8 cellular contexts compared by ENCODE assay signal in genomic region chr6:68633654-68634502, GRCh38. TPM values are rescaled to one million over a fixed set of nuclear protein-coding genes. Genes with fewer than 3 reads are reported as not detected.
A peak's percentile ranks its signal among the peaks of the same experiment; 100 is the strongest.
DNase-seq lines count a peak whose midpoint lies in the region; ATAC-seq, FAIRE-seq and TF ChIP-seq lines count a peak whose summit lies in the region.

No MANE protein-coding gene starts in this region.

- no peak for FAIRE-seq in small intestine (lab: Jason Lieb, UNC)

- TF ChIP-seq CTCF in OCI-LY3 (IDR thresholded peaks at IDR 0.05; ENCODE audit: low read depth, low read length), result no peak
- no peak for TF ChIP-seq CTCF in endothelial cell (IDR thresholded peaks at IDR 0.05; ENCODE audit: unreplicated experiment)

- ATAC-seq in left colon (no peak), GM18505 (IDR thresholded peaks at IDR 0.05; ENCODE audit: unreplicated experiment) (no peak)

- H3K4me3 ChIP-seq in OCI-LY3 (ENCODE audit: low read length) (peak overlapping the region; percentile 88), trophoblast cell (ENCODE audit: low read depth, low read length) (no peak overlapping the region), small intestine (ENCODE audit: low read depth in 1 of 2, low read length in 2 of 2) (peak overlapping the region in 1 of 2 donors; percentile 52)

- H3K9me3 Mint-ChIP-seq in endothelial cell (ENCODE audit: unreplicated experiment), result no peaks in the 10 kb centered on the region

- WGBS in trophoblast cell (ENCODE audit: extremely low coverage, insufficient coverage, insufficient read length), result no CpG with 5 or more reads among the region's 15 CpGs
- 7 to 12% (median 9%) methylated on average over 15 of the region's 15 CpGs for WGBS in small intestine, 3 donors

- no peak overlapping the region for H3K14ac ChIP-seq in trophoblast cell (ENCODE audit: low read length)

- H3K4me2 ChIP-seq in OCI-LY3 (ENCODE audit: low read length), result peak overlapping the region; percentile 76
- peak overlapping the region; percentile 98 for H3K4me2 ChIP-seq in trophoblast cell (ENCODE audit: low read length)

- H3K4me1 ChIP-seq in OCI-LY3 (ENCODE audit: low read length) (peaks cover 10% of the 10 kb centered on the region), trophoblast cell (ENCODE audit: control insufficient read depth in 1 of 2, insufficient read depth in 2 of 2, low read length in 2 of 2) (no peaks in the 10 kb centered on the region), small intestine (ENCODE audit: control insufficient read depth in 2 of 2, insufficient read depth in 1 of 2, low read depth in 1 of 2, low read length in 1 of 2) (peaks cover 0 to 2% of the 10 kb centered on the region in 2 donors)

- H3K9me3 ChIP-seq in OCI-LY3 (ENCODE audit: insufficient read depth, low read length) (no peaks in the 10 kb centered on the region), trophoblast cell (ENCODE audit: insufficient read depth, low read depth, low read length) (no peaks in the 10 kb centered on the region), small intestine (ENCODE audit: control insufficient read depth, low read depth) (no peaks in the 10 kb centered on the region)

- H3K9ac ChIP-seq in OCI-LY3 (ENCODE audit: low read length) (no peak overlapping the region), trophoblast cell (ENCODE audit: low read length) (no peak overlapping the region)

- H2BK5ac ChIP-seq in trophoblast cell (ENCODE audit: low read depth, low read length, poor library complexity), result no peak overlapping the region

- H3K79me2 ChIP-seq in OCI-LY3 (ENCODE audit: low read length), result no peaks in the 10 kb centered on the region
- no peaks in the 10 kb centered on the region for H3K79me2 ChIP-seq in trophoblast cell (ENCODE audit: control insufficient read depth, insufficient read depth, low read length, poor library complexity)

- H3K4me1 Mint-ChIP-seq in endothelial cell (ENCODE audit: unreplicated experiment), result peaks cover 16% of the 10 kb centered on the region

- H3K27ac Mint-ChIP-seq in endothelial cell (ENCODE audit: unreplicated experiment), result peak overlapping the region; percentile 54

- H2AK5ac ChIP-seq in trophoblast cell (ENCODE audit: low read length), result no peak overlapping the region

- H4K91ac ChIP-seq in trophoblast cell (ENCODE audit: low read depth, low read length), result no peak overlapping the region

- H4K8ac ChIP-seq in trophoblast cell (ENCODE audit: low read depth, low read length), result no peak overlapping the region

- peaks cover 3% of the 10 kb centered on the region for H3K36me3 Mint-ChIP-seq in endothelial cell (ENCODE audit: low read depth, unreplicated experiment)

- H3K27me3 ChIP-seq in OCI-LY3 (ENCODE audit: low read depth, low read length) (0 out of 2 replicates have a peak, but pooled peaks cover 6% of the 10 kb centered on the region), trophoblast cell (ENCODE audit: insufficient read depth, low read length) (peaks cover 11% of the 10 kb centered on the region), small intestine (ENCODE audit: control insufficient read depth in 2 of 2, insufficient read depth in 2 of 2, low read length in 2 of 2) (peaks cover 0 to 4% of the 10 kb centered on the region in 2 donors)

- no peak overlapping the region for H4K12ac ChIP-seq in trophoblast cell (ENCODE audit: low read depth, low read length)

- no peak overlapping the region for H2BK120ac ChIP-seq in trophoblast cell (ENCODE audit: insufficient read depth, low read length, poor library complexity)

- H3K79me1 ChIP-seq in trophoblast cell (ENCODE audit: low read length), result no peaks in the 10 kb centered on the region

- no peak overlapping the region for H3K4ac ChIP-seq in trophoblast cell (ENCODE audit: low read depth, low read length)

- no peak overlapping the region for H3K18ac ChIP-seq in trophoblast cell (ENCODE audit: low read length)

- no peak overlapping the region for H2BK12ac ChIP-seq in trophoblast cell (ENCODE audit: low read length)

- peaks cover 8% of the 10 kb centered on the region for H3K27me3 Mint-ChIP-seq in endothelial cell (ENCODE audit: unreplicated experiment)

- H3K36me3 ChIP-seq in OCI-LY3 (replicated peaks; ENCODE audit: low read depth, low read length), result no peaks in the 10 kb centered on the region
- H3K36me3 ChIP-seq in trophoblast cell (ENCODE audit: control insufficient read depth in 1 of 2, insufficient read depth in 2 of 2, low read length in 2 of 2), result no peaks in the 10 kb centered on the region
- no peaks in the 10 kb centered on the region for H3K36me3 ChIP-seq in small intestine (ENCODE audit: control insufficient read depth in 2 of 2, insufficient read depth in 2 of 2, low read length in 2 of 2)

- TF ChIP-seq POLR2A in GM18505 (IDR thresholded peaks at IDR 0.05; ENCODE audit: borderline replicate concordance, extremely low read depth, insufficient read depth, insufficient read length), result no peak

- H3K27ac ChIP-seq in OCI-LY3 (ENCODE audit: low read length) (no peak overlapping the region), trophoblast cell (ENCODE audit: low read depth, low read length) (no peak overlapping the region), small intestine (ENCODE audit: low read depth in 1 of 2, low read length in 1 of 2) (peak overlapping the region in 1 of 2 donors; percentile 59)

- peak overlapping the region; percentile 95 for H3K4me3 Mint-ChIP-seq in endothelial cell (ENCODE audit: unreplicated experiment)

- no peaks in the 10 kb centered on the region for H4K20me1 ChIP-seq in OCI-LY3 (ENCODE audit: insufficient read depth, low read length)

- intact Hi-C loops in left colon (cut with DNase I, micrococcal nuclease), result no loop called here

- DNase-seq in ELR (ENCODE audit: low read depth), result peak; percentile 3
- DNase-seq in endothelial cell (ENCODE audit: low spot score), result no peak
- DNase-seq in trophoblast cell, result no peak
- DNase-seq in small intestine, result no peak
- DNase-seq in left colon, result no peak
- DNase-seq in HCEC 1CT, result no peak

- H2AFZ ChIP-seq in OCI-LY3 (ENCODE audit: low read depth, low read length), result peak overlapping the region; percentile 91; the same call in 1 of the 2 replicates
- no peak overlapping the region for H2AFZ ChIP-seq in trophoblast cell (ENCODE audit: insufficient read depth, low read length, poor library complexity)

- H3K23ac ChIP-seq in trophoblast cell (ENCODE audit: low read length), result no peak overlapping the region

RNA-seq across cellular contexts. Expression of gene ADGRB3, which starts 1.2 kb away (rescaled TPM):
- total RNA-seq in endothelial cell (ENCODE audit: unreplicated experiment) (2.4 TPM), left colon (1 to 10 TPM in 1 of 2 donors, under 1 TPM in 1; 0.37 to 1.2 TPM)
- polyA plus RNA-seq in trophoblast cell (2013), result 0.01 and 0.03 TPM in 2 replicates
- polyA plus RNA-seq in small intestine, result 1 to 10 TPM in 1 of 3 donors, not detected in 2; 1.6 TPM
